21 cellular contexts compared by ENCODE assay signal in genomic region chr15:100803158-100803440, GRCh38.
"Had no signal": no experiment of that assay in that cellular context is flagged by ENCODE, and none has a peak within 500 bp of the region (broad histone marks: within the 10 kb centered on the region; RNA-seq: fewer than 3 reads in every experiment).

No MANE protein-coding gene starts in this region.

- H3K36me3 ChIP-seq: heart left ventricle, spleen, tibial nerve, upper lobe of right lung had no signal

- H3K4me3 ChIP-seq: coronary artery, heart left ventricle, psoas muscle, spleen, testis, tibial nerve, upper lobe of right lung had no signal

- H3K4me1 Mint-ChIP-seq: endodermal cell; stimulated activated naive B cell treated with anti-CD40 and anti-IgM and Interleukin-4, amounts not matched to agents 10 μg/mL and 1 μg/mL and 100 μg/mL, for 72 hours; stimulated activated naive CD8-positive, alpha-beta T cell treated with anti-CD3 and anti-CD28 coated beads, Interleukin-15, amount 100 ng/mL, for 72 hours had no signal

- H3K27ac ChIP-seq: coronary artery, heart left ventricle, psoas muscle, spleen, testis, tibial nerve, upper lobe of right lung had no signal

- DNase-seq: effector CD4-positive, alpha-beta T cell; endodermal cell; heart left ventricle; hippocampal formation; kidney glomerular epithelial cell; mammary epithelial cell; naive thymus-derived CD8-positive, alpha-beta T cell; psoas muscle; retina; spleen; stimulated activated CD4-positive, alpha-beta T cell treated with anti-CD3 and anti-CD28 coated beads, Interleukin-15, amount 100 ng/mL, for 24 hours; stimulated activated CD4-positive, alpha-beta T cell treated with anti-CD3 and anti-CD28 coated beads, Interleukin-1b, Interleukin-23, amount 100 ng/mL, for 48 hours; stimulated activated CD4-positive, alpha-beta T cell treated with anti-CD3 and anti-CD28 coated beads, Interleukin-4, amount 100 ng/mL, for 24 hours; stimulated activated naive B cell treated with anti-CD40 and anti-IgM and Interleukin-4, amounts not matched to agents 10 μg/mL and 1 μg/mL and 100 μg/mL, for 72 hours; stimulated activated naive CD8-positive, alpha-beta T cell treated with anti-CD3 and anti-CD28 coated beads, Interleukin-15, amount 100 ng/mL, for 72 hours; testis; upper lobe of right lung had no signal

- H3K27me3 ChIP-seq: heart left ventricle, spleen, testis, tibial nerve, upper lobe of right lung had no signal

- ATAC-seq: esophagus mucosa; naive thymus-derived CD8-positive, alpha-beta T cell; psoas muscle; sciatic nerve; stimulated activated naive B cell treated with anti-CD40 and anti-IgM and Interleukin-4, amounts not matched to agents 10 μg/mL and 1 μg/mL and 100 μg/mL, for 72 hours; stimulated activated naive CD8-positive, alpha-beta T cell treated with anti-CD3 and anti-CD28 coated beads, Interleukin-15, amount 100 ng/mL, for 72 hours; upper lobe of right lung had no signal

- H3K9me3 ChIP-seq: psoas muscle, testis had no signal

- H3K4me3 Mint-ChIP-seq: endodermal cell; naive thymus-derived CD8-positive, alpha-beta T cell; stimulated activated naive B cell treated with anti-CD40 and anti-IgM and Interleukin-4, amounts not matched to agents 10 μg/mL and 1 μg/mL and 100 μg/mL, for 72 hours; stimulated activated naive CD8-positive, alpha-beta T cell treated with anti-CD3 and anti-CD28 coated beads, Interleukin-15, amount 100 ng/mL, for 72 hours had no signal

- H3K4me1 ChIP-seq: heart left ventricle, psoas muscle, spleen, testis, tibial nerve, upper lobe of right lung had no signal

- H3K36me3 Mint-ChIP-seq: stimulated activated naive B cell treated with anti-CD40 and anti-IgM and Interleukin-4, amounts not matched to agents 10 μg/mL and 1 μg/mL and 100 μg/mL, for 72 hours had no signal

- H3K27ac Mint-ChIP-seq: endodermal cell; naive thymus-derived CD8-positive, alpha-beta T cell; stimulated activated naive B cell treated with anti-CD40 and anti-IgM and Interleukin-4, amounts not matched to agents 10 μg/mL and 1 μg/mL and 100 μg/mL, for 72 hours; stimulated activated naive CD8-positive, alpha-beta T cell treated with anti-CD3 and anti-CD28 coated beads, Interleukin-15, amount 100 ng/mL, for 72 hours had no signal

- H3K27me3 Mint-ChIP-seq: stimulated activated naive B cell treated with anti-CD40 and anti-IgM and Interleukin-4, amounts not matched to agents 10 μg/mL and 1 μg/mL and 100 μg/mL, for 72 hours had no signal
